Comparison of ENCODE assay signal across 8 cellular contexts in genomic region chr1:68232354-68233148, GRCh38. TPM values are rescaled to one million over a fixed set of nuclear protein-coding genes. Genes with fewer than 3 reads are reported as not detected.
DNase-seq lines count a peak whose midpoint lies in the region; ATAC-seq and TF ChIP-seq lines count a peak whose summit lies in the region.

TSS of gene WLS (minus strand) at chr1:68232523. CDS start at chr1:68232299, 224 bp downstream.

- peaks cover 0 to 3% of the 10 kb centered on the region in 2 experiments; a peak in 2 of 5 replicates for H3K9me3 Mint-ChIP-seq in H9
- H3K9me3 Mint-ChIP-seq in stimulated activated naive CD8-positive, alpha-beta T cell treated with anti-CD3 and anti-CD28 coated beads, Interleukin-15, amount 100 ng/mL, for 72 hours: no peaks in the 10 kb centered on the region

- H3K27ac ChIP-seq in H9 (ENCODE audit: insufficient read length, low read depth, low read length) (no peak within 1 kb of the TSS), duodenal mucosa (ENCODE audit: low read depth, low read length) (peak within 1 kb of the TSS; percentile 53), left lung (peak within 1 kb of the TSS; percentile 48 to 78)

- no peak within 1 kb of the TSS for H2BK20ac ChIP-seq in H9 (ENCODE audit: low read depth, low read length, poor library complexity, severe bottlenecking)

- H3K27me3 ChIP-seq in H9 (ENCODE audit: insufficient read depth, low read length) (peaks cover 63% of the 10 kb centered on the region), NT2/D1 (ENCODE audit: insufficient read depth, insufficient read length) (peaks cover 41% of the 10 kb centered on the region), duodenal mucosa (ENCODE audit: control insufficient read depth in 1 of 2, insufficient read depth in 2 of 2, low read length in 2 of 2) (no peaks in the 10 kb centered on the region), left lung (peaks cover 0 to 26% of the 10 kb centered on the region in 2 donors)

- H4K20me1 ChIP-seq in H9 (ENCODE audit: control insufficient read depth, insufficient read depth, insufficient read length): no peaks in the 10 kb centered on the region

- no peaks in the 10 kb centered on the region; the same call in 1 of the 2 replicates for H3K79me2 ChIP-seq in H9 (ENCODE audit: insufficient read depth, low read length)

- peak within 1 kb of the TSS; percentile 64 to 96 for H3K4me3 Mint-ChIP-seq in H9
- H3K4me3 Mint-ChIP-seq in stimulated activated naive CD8-positive, alpha-beta T cell treated with anti-CD3 and anti-CD28 coated beads, Interleukin-15, amount 100 ng/mL, for 72 hours: peak within 1 kb of the TSS; percentile 44 to 70

- H3K4me1 ChIP-seq in H9 (ENCODE audit: insufficient read depth, low read length) (no peaks in the 10 kb centered on the region), NT2/D1 (ENCODE audit: insufficient read depth, insufficient read length) (peaks cover 4% of the 10 kb centered on the region), duodenal mucosa (ENCODE audit: control insufficient read depth in 1 of 2, insufficient read depth in 2 of 2, low read length in 2 of 2) (peaks cover 7 to 8% of the 10 kb centered on the region in 2 donors), left lung (peaks cover 11 to 31% of the 10 kb centered on the region in 2 donors)

- no peak within 1 kb of the TSS for H4K91ac ChIP-seq in H9 (ENCODE audit: insufficient read length, low read depth, low read length)

- no peak within 1 kb of the TSS for H3T11ph ChIP-seq in H9 (ENCODE audit: low read length)

- no peak within 1 kb of the TSS for H2BK5ac ChIP-seq in H9 (ENCODE audit: insufficient read length, low read length)

- no peak within 1 kb of the TSS for H2BK120ac ChIP-seq in H9 (ENCODE audit: low read depth, low read length, poor library complexity, severe bottlenecking)

- intact Hi-C loops in left lung (cut with DNase I): no loop called here

- H2AK5ac ChIP-seq in H9 (ENCODE audit: insufficient read length, low read length): no peak within 1 kb of the TSS

- H3K79me1 ChIP-seq in H9 (ENCODE audit: insufficient read depth, low read depth, low read length, poor library complexity, severe bottlenecking): no peaks in the 10 kb centered on the region

- no peak for TF ChIP-seq CTCF in H9 (conservative IDR thresholded peaks at IDR 0.05)
- no peak for TF ChIP-seq CTCF in left lung (IDR thresholded peaks at IDR 0.05)

- peaks cover 28% of the 10 kb centered on the region for H3K36me3 ChIP-seq in NT2/D1 (ENCODE audit: insufficient read depth, insufficient read length, low read length)
- H3K36me3 ChIP-seq in duodenal mucosa (ENCODE audit: control insufficient read depth in 1 of 2, insufficient read depth in 2 of 2, low read length in 2 of 2): no peaks in the 10 kb centered on the region
- H3K36me3 ChIP-seq in left lung: no peaks in the 10 kb centered on the region

- H3K23ac ChIP-seq in H9 (ENCODE audit: insufficient read length, low read depth, low read length): no peak within 1 kb of the TSS

- H3K9ac ChIP-seq in H9 (ENCODE audit: extremely low read depth, insufficient read length, low read length): no peak within 1 kb of the TSS
- H3K9ac ChIP-seq in NT2/D1 (ENCODE audit: insufficient read length, low read depth): peak within 1 kb of the TSS; percentile 91
- peak within 1 kb of the TSS; percentile 75 to 85 for H3K9ac ChIP-seq in duodenal mucosa (ENCODE audit: low read depth in 1 of 2, low read length in 2 of 2)

- peak; percentile 79 for DNase-seq in A172 (ENCODE audit: low spot score)
- DNase-seq in H9: peak; percentile 84
- peak; percentile 83 for DNase-seq in NT2/D1 (ENCODE audit: low read depth, low spot score)
- peak; percentile 84 to 93 for DNase-seq in left lung
- DNase-seq in stimulated activated naive CD8-positive, alpha-beta T cell treated with anti-CD3 and anti-CD28 coated beads, Interleukin-15, amount 100 ng/mL, for 72 hours: no peak
- no peak for DNase-seq in activated effector memory CD4-positive, alpha-beta T cell treated with Interleukin-2 at 50 U/mL for 16 hours

- H3K4me1 Mint-ChIP-seq in H9: peaks cover 21 to 34% of the 10 kb centered on the region in 2 experiments
- H3K4me1 Mint-ChIP-seq in stimulated activated naive CD8-positive, alpha-beta T cell treated with anti-CD3 and anti-CD28 coated beads, Interleukin-15, amount 100 ng/mL, for 72 hours: peaks cover 22% of the 10 kb centered on the region

- H3K4me2 ChIP-seq in H9 (ENCODE audit: insufficient read depth, insufficient read length, low read length): peak within 1 kb of the TSS; percentile 91

- H3K14ac ChIP-seq in H9 (ENCODE audit: insufficient read depth, low read length): no peak within 1 kb of the TSS; the same call in 1 of the 2 replicates

- no peak within 1 kb of the TSS for H2BK15ac ChIP-seq in H9 (ENCODE audit: low read depth, low read length)

- peak within 1 kb of the TSS in 1 of 3 experiments; percentile 62; a peak in 3 of 7 replicates for H3K27ac Mint-ChIP-seq in H9
- peak within 1 kb of the TSS in 1 of 2 donors; percentile 50 for H3K27ac Mint-ChIP-seq in stimulated activated naive CD8-positive, alpha-beta T cell treated with anti-CD3 and anti-CD28 coated beads, Interleukin-15, amount 100 ng/mL, for 72 hours

- no peak within 1 kb of the TSS for H2BK12ac ChIP-seq in H9 (ENCODE audit: insufficient read length, low read depth, low read length)

- H3K27me3 Mint-ChIP-seq in H9 (ENCODE audit: low read depth): peaks cover 98% of the 10 kb centered on the region
- H3K27me3 Mint-ChIP-seq in stimulated activated naive CD8-positive, alpha-beta T cell treated with anti-CD3 and anti-CD28 coated beads, Interleukin-15, amount 100 ng/mL, for 72 hours: peaks cover 62% of the 10 kb centered on the region

- peaks cover 12% of the 10 kb centered on the region for H3K23me2 ChIP-seq in H9 (ENCODE audit: insufficient read length, low read depth, low read length, poor library complexity, severe bottlenecking)

- no peak within 1 kb of the TSS for H3K4ac ChIP-seq in H9 (ENCODE audit: low read depth, low read length)

- H3K4me3 ChIP-seq in NT2/D1 (ENCODE audit: insufficient read length, low read depth): peak within 1 kb of the TSS; percentile 86
- H3K4me3 ChIP-seq in duodenal mucosa (ENCODE audit: low read depth in 1 of 2, low read length in 2 of 2): peak within 1 kb of the TSS; percentile 90 to 91
- H3K4me3 ChIP-seq in left lung: peak within 1 kb of the TSS; percentile 63 to 71

- ATAC-seq in left lung (peak; percentile 86), GM21360 (IDR thresholded peaks at IDR 0.05; ENCODE audit: unreplicated experiment) (no peak)
- ATAC-seq in stimulated activated naive CD8-positive, alpha-beta T cell treated with anti-CD3 and anti-CD28 coated beads, Interleukin-15, amount 100 ng/mL, for 72 hours: peak; percentile 35

- WGBS in H9 (ENCODE audit: extremely low coverage, insufficient read length, low lambda C conversion rate): no CpG with 5 or more reads among the region's 41 CpGs

- no peak within 1 kb of the TSS for H2AFZ ChIP-seq in H9 (ENCODE audit: low read length)

- H3K36me3 Mint-ChIP-seq in H9 (ENCODE audit: insufficient read depth in 1 of 3, low read depth in 3 of 3): no peaks in the 10 kb centered on the region; a peak in 1 of 7 replicates

- H3K56ac ChIP-seq in H9 (ENCODE audit: insufficient read length, low read depth, low read length): no peak within 1 kb of the TSS

- no peak within 1 kb of the TSS for H3K18ac ChIP-seq in H9 (ENCODE audit: insufficient read length, low read depth, low read length)

- no peak within 1 kb of the TSS for H4K5ac ChIP-seq in H9 (ENCODE audit: insufficient read length, low read depth, low read length)

- no peak within 1 kb of the TSS for H4K8ac ChIP-seq in H9 (replicated peaks; ENCODE audit: insufficient read length, low read depth, low read length)

- H3K9me3 ChIP-seq in H9 (ENCODE audit: control insufficient read depth, low read depth, low read length): no peaks in the 10 kb centered on the region
- no peaks in the 10 kb centered on the region for H3K9me3 ChIP-seq in NT2/D1 (ENCODE audit: insufficient read depth, low read length)
- no peaks in the 10 kb centered on the region for H3K9me3 ChIP-seq in duodenal mucosa (ENCODE audit: control insufficient read depth in 1 of 2, low read length in 2 of 2)
- H3K9me3 ChIP-seq in left lung: no peaks in the 10 kb centered on the region

RNA-seq across cellular contexts. Expression of gene WLS, which starts in this region (rescaled TPM):
- total RNA-seq in A172 (2014; rRNA removed; shearing (Covaris generic)): 32.3 and 49.4 TPM in 2 replicates
- total RNA-seq in H9 (2021) (0.79 and 0.94 TPM in 2 replicates), left lung (100 to 1,000 TPM in 1 of 2 donors, 10 to 100 TPM in 1; 85.7 to 127 TPM)

Comparison
In these comparisons a context has a peak if more than half of its experiments do, and no peak if none do; other contexts are left out.
1. RNA of gene WLS (total RNA-seq): 85.7 to 127 TPM in left lung and 32.3 to 49.4 TPM in A172; 0.79 to 0.94 TPM in H9; every median in the first group is over 10 times any median in the second.
2. Peak in DNase-seq and H3K4me2 ChIP-seq in H9; RNA of the gene not detected or under 1 TPM.
3. DNase-seq: peak in A172 (single experiment), NT2/D1 (single experiment) and left lung (2 of 2); none in stimulated activated naive CD8-positive, alpha-beta T cell treated with anti-CD3 and anti-CD28 coated beads, Interleukin-15, amount 100 ng/mL, for 72 hours (0 of 2) and activated effector memory CD4-positive, alpha-beta T cell treated with Interleukin-2 at 50 U/mL for 16 hours (single experiment).
4. Peak in every context shown above with its lines, with median percentiles within 50 percentile points of each other: H3K4me3 ChIP-seq.